ENCODE assay signal across 1 cellular context in the genomic region with DNA sequence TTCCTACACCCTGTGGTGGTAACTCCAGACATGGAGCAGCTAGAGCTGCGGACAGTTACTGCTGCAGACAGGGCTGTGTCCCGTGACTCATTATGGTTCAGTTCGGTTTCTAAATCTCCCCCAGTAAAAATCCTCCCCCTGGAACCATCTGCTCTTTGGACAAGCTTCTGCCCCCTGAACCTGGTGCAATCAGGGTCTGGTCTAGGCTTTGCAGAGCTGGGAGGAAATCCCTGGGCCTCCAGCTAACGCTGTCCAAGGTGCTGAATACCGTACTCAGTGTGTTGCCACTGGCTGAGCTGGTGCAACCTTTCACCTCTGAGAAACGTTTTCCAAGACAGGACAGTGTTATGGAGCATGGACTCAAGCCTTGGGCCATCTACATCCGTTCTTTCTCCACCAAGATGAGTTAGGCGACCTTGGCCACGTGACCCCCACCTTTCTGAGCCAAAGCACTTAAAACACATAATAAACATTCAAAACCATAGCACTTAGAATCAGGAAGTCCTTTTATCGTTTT.
TF ChIP-seq lines count a peak whose summit lies in the region.

No MANE protein-coding gene starts in this region.

TF ChIP-seq in HepG2, 621 proteins besides CTCF, POLR2A, EP300 and RAD21 (continued from another document and continues in another):
- TF ChIP-seq, protein P1, sequence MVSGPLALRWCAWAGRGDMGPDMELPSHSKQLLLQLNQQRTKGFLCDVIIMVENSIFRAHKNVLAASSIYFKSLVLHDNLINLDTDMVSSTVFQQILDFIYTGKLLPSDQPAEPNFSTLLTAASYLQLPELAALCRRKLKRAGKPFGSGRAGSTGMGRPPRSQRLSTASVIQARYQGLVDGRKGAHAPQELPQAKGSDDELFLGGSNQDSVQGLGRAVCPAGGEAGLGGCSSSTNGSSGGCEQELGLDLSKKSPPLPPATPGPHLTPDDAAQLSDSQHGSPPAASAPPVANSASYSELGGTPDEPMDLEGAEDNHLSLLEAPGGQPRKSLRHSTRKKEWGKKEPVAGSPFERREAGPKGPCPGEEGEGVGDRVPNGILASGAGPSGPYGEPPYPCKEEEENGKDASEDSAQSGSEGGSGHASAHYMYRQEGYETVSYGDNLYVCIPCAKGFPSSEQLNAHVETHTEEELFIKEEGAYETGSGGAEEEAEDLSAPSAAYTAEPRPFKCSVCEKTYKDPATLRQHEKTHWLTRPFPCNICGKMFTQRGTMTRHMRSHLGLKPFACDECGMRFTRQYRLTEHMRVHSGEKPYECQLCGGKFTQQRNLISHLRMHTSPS (CRISPR knock-in tag; IDR thresholded peaks at IDR 0.05; ENCODE audit: low read depth): peak; percentile 38; the same call in 1 of the 2 replicates
- TF ChIP-seq MEIS1 (CRISPR knock-in tag; IDR thresholded peaks at IDR 0.05; ENCODE audit: borderline replicate concordance): no peak
- peak; percentile 94 for TF ChIP-seq ZNF546 (CRISPR knock-in tag; conservative IDR thresholded peaks at IDR 0.05)
- TF ChIP-seq PAWR (CRISPR knock-in tag; IDR thresholded peaks at IDR 0.05; ENCODE audit: borderline replicate concordance): no peak
- peak; percentile 91 for TF ChIP-seq ELF3 (CRISPR knock-in tag; IDR thresholded peaks at IDR 0.05)
- TF ChIP-seq, protein P2, sequence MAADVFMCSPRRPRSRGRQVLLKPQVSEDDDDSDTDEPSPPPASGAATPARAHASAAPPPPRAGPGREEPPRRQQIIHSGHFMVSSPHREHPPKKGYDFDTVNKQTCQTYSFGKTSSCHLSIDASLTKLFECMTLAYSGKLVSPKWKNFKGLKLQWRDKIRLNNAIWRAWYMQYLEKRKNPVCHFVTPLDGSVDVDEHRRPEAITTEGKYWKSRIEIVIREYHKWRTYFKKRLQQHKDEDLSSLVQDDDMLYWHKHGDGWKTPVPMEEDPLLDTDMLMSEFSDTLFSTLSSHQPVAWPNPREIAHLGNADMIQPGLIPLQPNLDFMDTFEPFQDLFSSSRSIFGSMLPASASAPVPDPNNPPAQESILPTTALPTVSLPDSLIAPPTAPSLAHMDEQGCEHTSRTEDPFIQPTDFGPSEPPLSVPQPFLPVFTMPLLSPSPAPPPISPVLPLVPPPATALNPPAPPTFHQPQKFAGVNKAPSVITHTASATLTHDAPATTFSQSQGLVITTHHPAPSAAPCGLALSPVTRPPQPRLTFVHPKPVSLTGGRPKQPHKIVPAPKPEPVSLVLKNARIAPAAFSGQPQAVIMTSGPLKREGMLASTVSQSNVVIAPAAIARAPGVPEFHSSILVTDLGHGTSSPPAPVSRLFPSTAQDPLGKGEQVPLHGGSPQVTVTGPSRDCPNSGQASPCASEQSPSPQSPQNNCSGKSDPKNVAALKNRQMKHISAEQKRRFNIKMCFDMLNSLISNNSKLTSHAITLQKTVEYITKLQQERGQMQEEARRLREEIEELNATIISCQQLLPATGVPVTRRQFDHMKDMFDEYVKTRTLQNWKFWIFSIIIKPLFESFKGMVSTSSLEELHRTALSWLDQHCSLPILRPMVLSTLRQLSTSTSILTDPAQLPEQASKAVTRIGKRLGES (CRISPR knock-in tag; IDR thresholded peaks at IDR 0.05; ENCODE audit: borderline replicate concordance): peak; percentile 86; the same call in 1 of the 2 replicates
- peak; percentile 84; the same call in 1 of the 2 replicates for TF ChIP-seq ZNF264 (CRISPR knock-in tag; IDR thresholded peaks at IDR 0.05)
- no peak for TF ChIP-seq NFRKB (IDR thresholded peaks at IDR 0.05)
- peak; percentile 92 for TF ChIP-seq MYNN (CRISPR knock-in tag; IDR thresholded peaks at IDR 0.05; ENCODE audit: low read depth)
- TF ChIP-seq, protein P3, sequence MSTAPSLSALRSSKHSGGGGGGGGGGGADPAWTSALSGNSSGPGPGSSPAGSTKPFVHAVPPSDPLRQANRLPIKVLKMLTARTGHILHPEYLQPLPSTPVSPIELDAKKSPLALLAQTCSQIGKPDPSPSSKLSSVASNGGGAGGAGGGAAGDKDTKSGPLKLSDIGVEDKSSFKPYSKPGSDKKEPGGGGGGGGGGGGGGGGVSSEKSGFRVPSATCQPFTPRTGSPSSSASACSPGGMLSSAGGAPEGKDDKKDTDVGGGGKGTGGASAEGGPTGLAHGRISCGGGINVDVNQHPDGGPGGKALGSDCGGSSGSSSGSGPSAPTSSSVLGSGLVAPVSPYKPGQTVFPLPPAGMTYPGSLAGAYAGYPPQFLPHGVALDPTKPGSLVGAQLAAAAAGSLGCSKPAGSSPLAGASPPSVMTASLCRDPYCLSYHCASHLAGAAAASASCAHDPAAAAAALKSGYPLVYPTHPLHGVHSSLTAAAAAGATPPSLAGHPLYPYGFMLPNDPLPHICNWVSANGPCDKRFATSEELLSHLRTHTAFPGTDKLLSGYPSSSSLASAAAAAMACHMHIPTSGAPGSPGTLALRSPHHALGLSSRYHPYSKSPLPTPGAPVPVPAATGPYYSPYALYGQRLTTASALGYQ (CRISPR knock-in tag; IDR thresholded peaks at IDR 0.05): no peak; the same call in 1 of the 2 replicates
- no peak for TF ChIP-seq THYN1 (CRISPR knock-in tag; IDR thresholded peaks at IDR 0.05; ENCODE audit: borderline replicate concordance, low read depth)
- TF ChIP-seq ZNF138 (CRISPR knock-in tag; IDR thresholded peaks at IDR 0.05; ENCODE audit: low read depth): peak; percentile 57; the same call in 1 of the 2 replicates
- TF ChIP-seq ZNF615 (CRISPR knock-in tag; IDR thresholded peaks at IDR 0.05; ENCODE audit: borderline replicate concordance): no peak; the same call in 1 of the 2 replicates
- TF ChIP-seq, protein P4, sequence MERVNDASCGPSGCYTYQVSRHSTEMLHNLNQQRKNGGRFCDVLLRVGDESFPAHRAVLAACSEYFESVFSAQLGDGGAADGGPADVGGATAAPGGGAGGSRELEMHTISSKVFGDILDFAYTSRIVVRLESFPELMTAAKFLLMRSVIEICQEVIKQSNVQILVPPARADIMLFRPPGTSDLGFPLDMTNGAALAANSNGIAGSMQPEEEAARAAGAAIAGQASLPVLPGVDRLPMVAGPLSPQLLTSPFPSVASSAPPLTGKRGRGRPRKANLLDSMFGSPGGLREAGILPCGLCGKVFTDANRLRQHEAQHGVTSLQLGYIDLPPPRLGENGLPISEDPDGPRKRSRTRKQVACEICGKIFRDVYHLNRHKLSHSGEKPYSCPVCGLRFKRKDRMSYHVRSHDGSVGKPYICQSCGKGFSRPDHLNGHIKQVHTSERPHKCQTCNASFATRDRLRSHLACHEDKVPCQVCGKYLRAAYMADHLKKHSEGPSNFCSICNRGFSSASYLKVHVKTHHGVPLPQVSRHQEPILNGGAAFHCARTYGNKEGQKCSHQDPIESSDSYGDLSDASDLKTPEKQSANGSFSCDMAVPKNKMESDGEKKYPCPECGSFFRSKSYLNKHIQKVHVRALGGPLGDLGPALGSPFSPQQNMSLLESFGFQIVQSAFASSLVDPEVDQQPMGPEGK (CRISPR knock-in tag; IDR thresholded peaks at IDR 0.05): 0 out of 2 replicates have a peak, but pooled peaks have one; percentile 57
- TF ChIP-seq ZNF660 (CRISPR knock-in tag; IDR thresholded peaks at IDR 0.05; ENCODE audit: borderline replicate concordance, low read depth): no peak
- TF ChIP-seq, protein P5, sequence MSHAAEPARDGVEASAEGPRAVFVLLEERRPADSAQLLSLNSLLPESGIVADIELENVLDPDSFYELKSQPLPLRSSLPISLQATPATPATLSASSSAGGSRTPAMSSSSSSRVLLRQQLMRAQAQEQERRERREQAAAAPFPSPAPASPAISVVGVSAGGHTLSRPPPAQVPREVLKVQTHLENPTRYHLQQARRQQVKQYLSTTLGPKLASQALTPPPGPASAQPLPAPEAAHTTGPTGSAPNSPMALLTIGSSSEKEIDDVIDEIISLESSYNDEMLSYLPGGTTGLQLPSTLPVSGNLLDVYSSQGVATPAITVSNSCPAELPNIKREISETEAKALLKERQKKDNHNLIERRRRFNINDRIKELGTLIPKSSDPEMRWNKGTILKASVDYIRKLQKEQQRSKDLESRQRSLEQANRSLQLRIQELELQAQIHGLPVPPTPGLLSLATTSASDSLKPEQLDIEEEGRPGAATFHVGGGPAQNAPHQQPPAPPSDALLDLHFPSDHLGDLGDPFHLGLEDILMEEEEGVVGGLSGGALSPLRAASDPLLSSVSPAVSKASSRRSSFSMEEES (CRISPR knock-in tag; IDR thresholded peaks at IDR 0.05): peak; percentile 90
- peak; percentile 2 for TF ChIP-seq ZFP36 (IDR thresholded peaks at IDR 0.05; ENCODE audit: borderline replicate concordance, low read depth, low read length, partially characterized antibody)
- TF ChIP-seq, protein P6, sequence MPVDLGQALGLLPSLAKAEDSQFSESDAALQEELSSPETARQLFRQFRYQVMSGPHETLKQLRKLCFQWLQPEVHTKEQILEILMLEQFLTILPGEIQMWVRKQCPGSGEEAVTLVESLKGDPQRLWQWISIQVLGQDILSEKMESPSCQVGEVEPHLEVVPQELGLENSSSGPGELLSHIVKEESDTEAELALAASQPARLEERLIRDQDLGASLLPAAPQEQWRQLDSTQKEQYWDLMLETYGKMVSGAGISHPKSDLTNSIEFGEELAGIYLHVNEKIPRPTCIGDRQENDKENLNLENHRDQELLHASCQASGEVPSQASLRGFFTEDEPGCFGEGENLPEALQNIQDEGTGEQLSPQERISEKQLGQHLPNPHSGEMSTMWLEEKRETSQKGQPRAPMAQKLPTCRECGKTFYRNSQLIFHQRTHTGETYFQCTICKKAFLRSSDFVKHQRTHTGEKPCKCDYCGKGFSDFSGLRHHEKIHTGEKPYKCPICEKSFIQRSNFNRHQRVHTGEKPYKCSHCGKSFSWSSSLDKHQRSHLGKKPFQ (CRISPR knock-in tag; IDR thresholded peaks at IDR 0.05; ENCODE audit: insufficient replicate concordance): no peak
- no peak for TF ChIP-seq NFATC3 (CRISPR knock-in tag; IDR thresholded peaks at IDR 0.05)
- peak; percentile 96 for TF ChIP-seq ZNF790 (CRISPR knock-in tag; IDR thresholded peaks at IDR 0.05; ENCODE audit: borderline replicate concordance)
- TF ChIP-seq DNMT3B (CRISPR knock-in tag; conservative IDR thresholded peaks at IDR 0.05): peak; percentile 97
- TF ChIP-seq ZFYVE20 (CRISPR knock-in tag; IDR thresholded peaks at IDR 0.05; ENCODE audit: borderline replicate concordance, low read depth): peak; percentile 79; the same call in 1 of the 2 replicates
- TF ChIP-seq ZNF709 (CRISPR knock-in tag; IDR thresholded peaks at IDR 0.05): peak; percentile 96
- TF ChIP-seq, protein P7, sequence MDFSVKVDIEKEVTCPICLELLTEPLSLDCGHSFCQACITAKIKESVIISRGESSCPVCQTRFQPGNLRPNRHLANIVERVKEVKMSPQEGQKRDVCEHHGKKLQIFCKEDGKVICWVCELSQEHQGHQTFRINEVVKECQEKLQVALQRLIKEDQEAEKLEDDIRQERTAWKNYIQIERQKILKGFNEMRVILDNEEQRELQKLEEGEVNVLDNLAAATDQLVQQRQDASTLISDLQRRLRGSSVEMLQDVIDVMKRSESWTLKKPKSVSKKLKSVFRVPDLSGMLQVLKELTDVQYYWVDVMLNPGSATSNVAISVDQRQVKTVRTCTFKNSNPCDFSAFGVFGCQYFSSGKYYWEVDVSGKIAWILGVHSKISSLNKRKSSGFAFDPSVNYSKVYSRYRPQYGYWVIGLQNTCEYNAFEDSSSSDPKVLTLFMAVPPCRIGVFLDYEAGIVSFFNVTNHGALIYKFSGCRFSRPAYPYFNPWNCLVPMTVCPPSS (IDR thresholded peaks at IDR 0.05): no peak
- TF ChIP-seq PHF8 (CRISPR knock-in tag; IDR thresholded peaks at IDR 0.05): peak; percentile 49
- peak; percentile 66; the same call in 1 of the 2 replicates for TF ChIP-seq SOX5 (CRISPR knock-in tag; IDR thresholded peaks at IDR 0.05; ENCODE audit: borderline replicate concordance)
- TF ChIP-seq, protein P8, sequence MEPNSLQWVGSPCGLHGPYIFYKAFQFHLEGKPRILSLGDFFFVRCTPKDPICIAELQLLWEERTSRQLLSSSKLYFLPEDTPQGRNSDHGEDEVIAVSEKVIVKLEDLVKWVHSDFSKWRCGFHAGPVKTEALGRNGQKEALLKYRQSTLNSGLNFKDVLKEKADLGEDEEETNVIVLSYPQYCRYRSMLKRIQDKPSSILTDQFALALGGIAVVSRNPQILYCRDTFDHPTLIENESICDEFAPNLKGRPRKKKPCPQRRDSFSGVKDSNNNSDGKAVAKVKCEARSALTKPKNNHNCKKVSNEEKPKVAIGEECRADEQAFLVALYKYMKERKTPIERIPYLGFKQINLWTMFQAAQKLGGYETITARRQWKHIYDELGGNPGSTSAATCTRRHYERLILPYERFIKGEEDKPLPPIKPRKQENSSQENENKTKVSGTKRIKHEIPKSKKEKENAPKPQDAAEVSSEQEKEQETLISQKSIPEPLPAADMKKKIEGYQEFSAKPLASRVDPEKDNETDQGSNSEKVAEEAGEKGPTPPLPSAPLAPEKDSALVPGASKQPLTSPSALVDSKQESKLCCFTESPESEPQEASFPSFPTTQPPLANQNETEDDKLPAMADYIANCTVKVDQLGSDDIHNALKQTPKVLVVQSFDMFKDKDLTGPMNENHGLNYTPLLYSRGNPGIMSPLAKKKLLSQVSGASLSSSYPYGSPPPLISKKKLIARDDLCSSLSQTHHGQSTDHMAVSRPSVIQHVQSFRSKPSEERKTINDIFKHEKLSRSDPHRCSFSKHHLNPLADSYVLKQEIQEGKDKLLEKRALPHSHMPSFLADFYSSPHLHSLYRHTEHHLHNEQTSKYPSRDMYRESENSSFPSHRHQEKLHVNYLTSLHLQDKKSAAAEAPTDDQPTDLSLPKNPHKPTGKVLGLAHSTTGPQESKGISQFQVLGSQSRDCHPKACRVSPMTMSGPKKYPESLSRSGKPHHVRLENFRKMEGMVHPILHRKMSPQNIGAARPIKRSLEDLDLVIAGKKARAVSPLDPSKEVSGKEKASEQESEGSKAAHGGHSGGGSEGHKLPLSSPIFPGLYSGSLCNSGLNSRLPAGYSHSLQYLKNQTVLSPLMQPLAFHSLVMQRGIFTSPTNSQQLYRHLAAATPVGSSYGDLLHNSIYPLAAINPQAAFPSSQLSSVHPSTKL (CRISPR knock-in tag; IDR thresholded peaks at IDR 0.05): peak; percentile 80
- TF ChIP-seq, protein P9, sequence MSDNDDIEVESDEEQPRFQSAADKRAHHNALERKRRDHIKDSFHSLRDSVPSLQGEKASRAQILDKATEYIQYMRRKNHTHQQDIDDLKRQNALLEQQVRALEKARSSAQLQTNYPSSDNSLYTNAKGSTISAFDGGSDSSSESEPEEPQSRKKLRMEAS (IDR thresholded peaks at IDR 0.05): no peak
- TF ChIP-seq, protein P10, sequence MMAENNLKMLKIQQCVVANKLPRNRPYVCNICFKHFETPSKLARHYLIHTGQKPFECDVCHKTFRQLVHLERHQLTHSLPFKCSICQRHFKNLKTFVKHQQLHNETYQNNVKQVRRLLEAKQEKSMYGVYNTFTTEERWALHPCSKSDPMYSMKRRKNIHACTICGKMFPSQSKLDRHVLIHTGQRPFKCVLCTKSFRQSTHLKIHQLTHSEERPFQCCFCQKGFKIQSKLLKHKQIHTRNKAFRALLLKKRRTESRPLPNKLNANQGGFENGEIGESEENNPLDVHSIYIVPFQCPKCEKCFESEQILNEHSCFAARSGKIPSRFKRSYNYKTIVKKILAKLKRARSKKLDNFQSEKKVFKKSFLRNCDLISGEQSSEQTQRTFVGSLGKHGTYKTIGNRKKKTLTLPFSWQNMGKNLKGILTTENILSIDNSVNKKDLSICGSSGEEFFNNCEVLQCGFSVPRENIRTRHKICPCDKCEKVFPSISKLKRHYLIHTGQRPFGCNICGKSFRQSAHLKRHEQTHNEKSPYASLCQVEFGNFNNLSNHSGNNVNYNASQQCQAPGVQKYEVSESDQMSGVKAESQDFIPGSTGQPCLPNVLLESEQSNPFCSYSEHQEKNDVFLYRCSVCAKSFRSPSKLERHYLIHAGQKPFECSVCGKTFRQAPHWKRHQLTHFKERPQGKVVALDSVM (CRISPR knock-in tag; IDR thresholded peaks at IDR 0.05): no peak
